23 cellular contexts compared by ENCODE assay signal in genomic region chr19:3033595-3034193, GRCh38. TPM values are rescaled to one million over a fixed set of nuclear protein-coding genes. Genes with fewer than 3 reads are reported as not detected.
DNase-seq lines count a peak whose midpoint lies in the region; ATAC-seq, FAIRE-seq and TF ChIP-seq lines count a peak whose summit lies in the region.
"Had no signal": no experiment of that assay in that cellular context is flagged by ENCODE, and none has a peak within 500 bp of the region (broad histone marks: within the 10 kb centered on the region; RNA-seq: fewer than 3 reads in every experiment).

No MANE protein-coding gene starts in this region.

- no peaks in the 10 kb centered on the region for H3K79me2 ChIP-seq in parathyroid adenoma

- ATAC-seq in HG03378 (IDR thresholded peaks at IDR 0.05; ENCODE audit: unreplicated experiment) (no peak), GM21447 (IDR thresholded peaks at IDR 0.05; ENCODE audit: unreplicated experiment) (no peak)
- ATAC-seq: psoas muscle had no signal

- no peak overlapping the region for H3K4me3 ChIP-seq in parathyroid adenoma (ENCODE audit: low read depth, low read length)
- H3K4me3 ChIP-seq: psoas muscle, transverse colon had no signal

- H3K9me3 Mint-ChIP-seq in immature natural killer cell = no peaks in the 10 kb centered on the region
- H3K9me3 Mint-ChIP-seq: central memory CD8-positive, alpha-beta T cell had no signal

- H3K36me3 ChIP-seq in parathyroid adenoma (ENCODE audit: control insufficient read depth, insufficient read depth, low read length) = no peaks in the 10 kb centered on the region
- H3K36me3 ChIP-seq: transverse colon had no signal

- TF ChIP-seq CTCF in RWPE1 (conservative IDR thresholded peaks at IDR 0.05; ENCODE audit: low read depth) = no peak
- no peak for TF ChIP-seq CTCF in parathyroid adenoma (IDR thresholded peaks at IDR 0.05)

- DNase-seq in ELR (ENCODE audit: low read depth) = peak; percentile 30
- DNase-seq in RWPE1 (ENCODE audit: low spot score) = no peak
- no peak for DNase-seq in immature natural killer cell
- no peak for DNase-seq in HTR-8/SVneo (ENCODE audit: insufficient read length, low spot score)
- DNase-seq: activated CD4-positive, alpha-beta T cell treated with anti-CD3 and anti-CD28 coated beads for 48 hours; activated effector memory CD4-positive, alpha-beta T cell treated with Interleukin-2 at 50 U/mL for 16 hours; erythroblast; foreskin melanocyte; HCEC 1CT; NCI-H1436 treated with DMSO at 0.1 percent for 48 hours; NCI-H526 treated with DMSO at 0.1 percent for 48 hours; psoas muscle; Right ventricle myocardium superior; stimulated activated CD4-positive, alpha-beta T cell treated with anti-CD3 and anti-CD28 coated beads, Interleukin-1b, Interleukin-23, amount 100 ng/mL, for 48 hours; stimulated activated naive CD4-positive, alpha-beta T cell; transverse colon had no signal

- H3K9me3 ChIP-seq in parathyroid adenoma (ENCODE audit: control insufficient read depth, low read length) = no peaks in the 10 kb centered on the region
- H3K9me3 ChIP-seq: psoas muscle, transverse colon had no signal

- CTCF ChIA-PET in RWPE1 (lab: Yijun Ruan, JAX) = no interaction called here

- H2AFZ ChIP-seq in parathyroid adenoma = peak overlapping the region; percentile 38

- peak overlapping the region; percentile 0 for H3K4me2 ChIP-seq in parathyroid adenoma (ENCODE audit: low read length)

- H3K27me3 ChIP-seq in parathyroid adenoma (ENCODE audit: control insufficient read depth, insufficient read depth, low read length) = no peaks in the 10 kb centered on the region
- H3K27me3 ChIP-seq: dorsolateral prefrontal cortex, transverse colon had no signal

- H3K27ac Mint-ChIP-seq in immature natural killer cell = peak overlapping the region in 2 of 6 donors; percentile 43 to 57

- H3K36me3 Mint-ChIP-seq in immature natural killer cell = no peaks in the 10 kb centered on the region

- no peak for FAIRE-seq in HTR-8/SVneo (lab: Jason Lieb, UNC)
- FAIRE-seq: keratinocyte had no signal

- H3K4me1 Mint-ChIP-seq in immature natural killer cell = peaks cover 29 to 34% of the 10 kb centered on the region in 2 donors

- H3K27me3 Mint-ChIP-seq in immature natural killer cell (ENCODE audit: low read depth in 3 of 3) = peaks cover 15 to 26% (median 19%) of the 10 kb centered on the region in 3 donors
- H3K27me3 Mint-ChIP-seq: central memory CD8-positive, alpha-beta T cell had no signal

- no peak overlapping the region for H3K9ac ChIP-seq in parathyroid adenoma

- POLR2A ChIA-PET in RWPE1 (lab: Yijun Ruan, JAX; ENCODE audit: low non-redundant PET) = no interaction called here

- H3K4me1 ChIP-seq in parathyroid adenoma = peaks cover 17% of the 10 kb centered on the region

- H3K4me3 Mint-ChIP-seq in immature natural killer cell = peak overlapping the region in 3 of 5 donors; percentile 25 to 61 (median 27)

- H3K27ac ChIP-seq in RWPE1 = peak overlapping the region; percentile 94
- peak overlapping the region; percentile 6 for H3K27ac ChIP-seq in parathyroid adenoma
- H3K27ac ChIP-seq: HL-60, psoas muscle had no signal

RNA-seq across cellular contexts. Expression of gene TLE2, which starts 4.6 kb away (rescaled TPM):
- polyA plus RNA-seq in immature natural killer cell = 1 to 10 TPM; 1.2 to 2.4 (median 1.3) TPM

RNA-seq across cellular contexts. Expression of gene TLE5, which starts 28.6 kb away (rescaled TPM):
- polyA plus RNA-seq in immature natural killer cell = 100 to 1,000 TPM; 382 to 635 (median 466) TPM

RNA-seq across cellular contexts. Expression of gene TLE6, which starts 56.3 kb away (rescaled TPM):
- 1 to 10 TPM in 2 of 3 donors, under 1 TPM in 1; 0.34 to 2.3 (median 1.8) TPM for polyA plus RNA-seq in immature natural killer cell
